Comparison of ENCODE assay signal across 28 cellular contexts in genomic region chr14:79370969-79371368, GRCh38.
"Had no signal": no experiment of that assay in that cellular context is flagged by ENCODE, and none has a peak within 500 bp of the region (broad histone marks: within the 10 kb centered on the region; RNA-seq: fewer than 3 reads in every experiment).

No MANE protein-coding gene starts in this region.

- H3K9me3 ChIP-seq: colonic mucosa, left lung, lower lobe of right lung, mucosa of descending colon had no signal

- H3K36me3 Mint-ChIP-seq: immature natural killer cell; mesothelial cell of epicardium; naive thymus-derived CD4-positive, alpha-beta T cell had no signal

- H3K9me3 Mint-ChIP-seq: dendritic cell treated with granulocyte-macrophage colony-stimulating factor and Interleukin-4, amounts not matched to agents 40 ng/mL and 50 ng/mL, for 4 days; endodermal cell had no signal

- H3K27me3 ChIP-seq: colonic mucosa, foreskin keratinocyte, heart right ventricle, left lung had no signal

- H3K27ac Mint-ChIP-seq: dendritic cell treated with granulocyte-macrophage colony-stimulating factor and Interleukin-4, amounts not matched to agents 40 ng/mL and 50 ng/mL, for 4 days; effector memory CD8-positive, alpha-beta T cell; endodermal cell; immature natural killer cell; mesothelial cell of epicardium; naive thymus-derived CD4-positive, alpha-beta T cell had no signal

- DNase-seq: colonic mucosa; cortex of kidney; effector CD8-positive, alpha-beta T cell; effector memory CD8-positive, alpha-beta T cell; endodermal cell; erythroblast; foreskin keratinocyte; glutamatergic neuron; head of caudate nucleus; heart right ventricle; hippocampal formation; immature natural killer cell; islet precursor cell; kidney; kidney glomerular epithelial cell; left cardiac atrium; left lung; left ventricle myocardium superior; lower lobe of right lung; mesenchymal stem cell; mucosa of descending colon; naive thymus-derived CD4-positive, alpha-beta T cell had no signal

- H3K27ac ChIP-seq: colonic mucosa, epithelial cell of prostate, foreskin keratinocyte, heart right ventricle, left lung, lower lobe of right lung had no signal

- H3K4me3 ChIP-seq: colonic mucosa, heart right ventricle, left lung, lower lobe of right lung, mucosa of descending colon had no signal

- H3K4me1 ChIP-seq: colonic mucosa, foreskin keratinocyte, heart right ventricle, left lung, lower lobe of right lung had no signal

- H3K4me1 Mint-ChIP-seq: immature natural killer cell; naive thymus-derived CD4-positive, alpha-beta T cell had no signal

- FAIRE-seq: endometrium, frontal cortex, kidney had no signal

- ATAC-seq: effector memory CD8-positive, alpha-beta T cell; esophagus mucosa; foreskin keratinocyte; heart right ventricle; left cardiac atrium; left lung; left ventricle myocardium superior; lower lobe of right lung; mucosa of descending colon; naive thymus-derived CD4-positive, alpha-beta T cell had no signal

- H3K36me3 ChIP-seq: colonic mucosa, heart right ventricle, left lung, lower lobe of right lung had no signal

- H3K27me3 Mint-ChIP-seq: dendritic cell treated with granulocyte-macrophage colony-stimulating factor and Interleukin-4, amounts not matched to agents 40 ng/mL and 50 ng/mL, for 4 days; effector memory CD8-positive, alpha-beta T cell; naive thymus-derived CD4-positive, alpha-beta T cell had no signal

- H3K4me3 Mint-ChIP-seq: dendritic cell treated with granulocyte-macrophage colony-stimulating factor and Interleukin-4, amounts not matched to agents 40 ng/mL and 50 ng/mL, for 4 days; effector memory CD8-positive, alpha-beta T cell; endodermal cell; immature natural killer cell; mesothelial cell of epicardium; naive thymus-derived CD4-positive, alpha-beta T cell had no signal
